ENCODE assay signal across 8 cellular contexts in the genomic region with DNA sequence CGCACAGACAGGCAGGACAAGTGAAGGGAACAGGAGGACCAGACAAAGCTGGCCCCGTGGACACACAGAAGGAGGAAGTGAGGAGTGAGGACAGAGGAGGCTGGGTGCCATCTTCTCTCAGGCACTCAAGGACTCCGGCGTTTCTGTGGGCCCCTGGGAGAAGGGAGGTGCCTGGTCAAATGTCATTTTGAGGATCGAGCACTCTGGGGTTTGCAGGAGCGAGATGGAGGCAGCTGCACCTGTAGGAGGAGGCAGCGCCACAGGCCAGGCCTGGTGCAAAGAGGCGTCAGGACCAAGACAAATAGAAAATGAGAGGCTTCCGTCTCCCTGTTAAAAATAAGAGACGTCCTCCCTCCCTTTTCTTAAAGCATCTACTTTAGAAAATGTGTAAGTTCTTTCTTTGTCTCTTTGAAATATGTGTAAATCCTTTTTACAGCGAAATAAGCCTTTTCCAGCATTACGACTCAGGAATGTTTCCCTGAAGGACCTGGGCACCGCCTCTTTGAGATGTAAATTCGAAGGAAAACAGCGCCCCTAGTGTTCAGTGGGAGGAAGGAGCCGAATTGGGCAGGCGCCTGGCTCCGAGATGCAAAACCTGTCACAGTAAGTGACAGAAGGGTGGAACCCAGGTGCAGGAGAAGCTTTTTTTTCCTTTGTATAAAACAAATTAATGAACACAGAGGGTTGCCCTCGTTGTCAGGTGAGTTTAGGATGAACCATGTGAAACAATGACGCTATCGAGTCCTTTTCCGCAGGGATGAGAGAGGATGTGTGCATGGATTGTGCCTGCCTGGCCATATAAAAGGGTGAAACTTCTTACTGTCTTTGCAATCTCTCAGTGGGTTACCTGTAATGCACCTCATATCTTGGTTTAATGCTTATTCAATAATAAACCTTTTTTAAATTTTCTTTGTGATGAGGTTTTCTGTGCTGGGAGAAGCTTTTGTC. TPM values are rescaled to one million over a fixed set of nuclear protein-coding genes. Genes with fewer than 3 reads are reported as not detected.
A peak's percentile ranks its signal among the peaks of the same experiment; 100 is the strongest.
DNase-seq lines count a peak whose midpoint lies in the region; ATAC-seq and FAIRE-seq lines count a peak whose summit lies in the region.

No MANE protein-coding gene starts in this region.

- 31 to 34% methylated on average over 22 of the region's 22 CpGs for WGBS in aorta, 2 donors

- DNase-seq in activated T-cell treated with anti-CD3 and anti-CD28 coated beads for 1 hour (ENCODE audit: low read depth) (peak; percentile 4), HAP-1 (ENCODE audit: low spot score in 2 of 2) (peak; percentile 73 to 76), RCC 7860 (ENCODE audit: low spot score) (peak; percentile 32), aorta (no peak)
- DNase-seq in activated T-cell treated with anti-CD3 and anti-CD28 coated beads, Interleukin-2, amount 50 U/mL, for 4 hours = no peak
- peak; percentile 12 to 29 (median 25) for DNase-seq in effector memory CD8-positive, alpha-beta T cell
- DNase-seq in natural killer cell treated with Interleukin-12 subunit alpha and Interleukin-12 subunit beta and Interleukin-15 and Interleukin-18, amount 100 ng/mL, for 72 hours (ENCODE audit: low spot score) = peak; percentile 47

- H3K27me3 ChIP-seq in HAP-1 (ENCODE audit: low read depth) (peaks cover 15% of the 10 kb centered on the region; the same call in 1 of the 2 replicates), aorta (ENCODE audit: control insufficient read depth in 1 of 2, insufficient read depth in 2 of 2, low read length in 1 of 2) (no peaks in the 10 kb centered on the region)

- H3K4me3 ChIP-seq in HAP-1 (no peak overlapping the region), aorta (ENCODE audit: low read length in 2 of 2) (no peak overlapping the region)

- H3K9me3 Mint-ChIP-seq in activated T-cell treated with anti-CD3 and anti-CD28 coated beads, Interleukin-2, amount 50 U/mL, for 4 hours = no peaks in the 10 kb centered on the region
- H3K9me3 Mint-ChIP-seq in effector memory CD8-positive, alpha-beta T cell = no peaks in the 10 kb centered on the region
- no peaks in the 10 kb centered on the region for H3K9me3 Mint-ChIP-seq in natural killer cell treated with Interleukin-12 subunit alpha and Interleukin-12 subunit beta and Interleukin-15 and Interleukin-18, amount 100 ng/mL, for 72 hours

- intact Hi-C loops in aorta (cut with DNase I) = no loop called here

- no peak overlapping the region for H3K27ac Mint-ChIP-seq in effector memory CD8-positive, alpha-beta T cell
- H3K27ac Mint-ChIP-seq in natural killer cell treated with Interleukin-12 subunit alpha and Interleukin-12 subunit beta and Interleukin-15 and Interleukin-18, amount 100 ng/mL, for 72 hours = no peak overlapping the region

- H3K27ac ChIP-seq in aorta (ENCODE audit: low read depth in 1 of 2, low read length in 2 of 2) = no peak overlapping the region

- H3K36me3 Mint-ChIP-seq in activated T-cell treated with anti-CD3 and anti-CD28 coated beads, Interleukin-2, amount 50 U/mL, for 4 hours (ENCODE audit: insufficient read depth) = no peaks in the 10 kb centered on the region
- H3K36me3 Mint-ChIP-seq in effector memory CD8-positive, alpha-beta T cell (ENCODE audit: insufficient read depth) = no peaks in the 10 kb centered on the region
- no peaks in the 10 kb centered on the region for H3K36me3 Mint-ChIP-seq in natural killer cell treated with Interleukin-12 subunit alpha and Interleukin-12 subunit beta and Interleukin-15 and Interleukin-18, amount 100 ng/mL, for 72 hours

- no peaks in the 10 kb centered on the region for H3K36me3 ChIP-seq in HAP-1 (replicated peaks)
- no peaks in the 10 kb centered on the region for H3K36me3 ChIP-seq in aorta (ENCODE audit: control insufficient read depth in 1 of 2, insufficient read depth in 2 of 2, low read length in 1 of 2)

- ATAC-seq in activated T-cell treated with anti-CD3 and anti-CD28 coated beads, Interleukin-2, amount 50 U/mL, for 4 hours = no peak
- ATAC-seq in effector memory CD8-positive, alpha-beta T cell (replicated peaks) = no peak
- ATAC-seq in natural killer cell treated with Interleukin-12 subunit alpha and Interleukin-12 subunit beta and Interleukin-15 and Interleukin-18, amount 100 ng/mL, for 72 hours = no peak
- ATAC-seq in aorta (ENCODE audit: low FRiP score) = no peak
- no peak for ATAC-seq in GM19463 (IDR thresholded peaks at IDR 0.05; ENCODE audit: unreplicated experiment)

- H3K9me3 ChIP-seq in HAP-1 (no peaks in the 10 kb centered on the region), aorta (ENCODE audit: control insufficient read depth, low read length) (no peaks in the 10 kb centered on the region)

- H3K4me3 Mint-ChIP-seq in activated T-cell treated with anti-CD3 and anti-CD28 coated beads, Interleukin-2, amount 50 U/mL, for 4 hours = no peak overlapping the region
- H3K4me3 Mint-ChIP-seq in effector memory CD8-positive, alpha-beta T cell = no peak overlapping the region
- H3K4me3 Mint-ChIP-seq in natural killer cell treated with Interleukin-12 subunit alpha and Interleukin-12 subunit beta and Interleukin-15 and Interleukin-18, amount 100 ng/mL, for 72 hours = no peak overlapping the region

- in situ Hi-C loops in HAP-1 (cut with MboI; ENCODE audit: low sequenced_read_pairs) = no loop called here

- no peaks in the 10 kb centered on the region for H3K4me1 Mint-ChIP-seq in activated T-cell treated with anti-CD3 and anti-CD28 coated beads, Interleukin-2, amount 50 U/mL, for 4 hours (ENCODE audit: low read depth)
- peaks cover 0 to 2% of the 10 kb centered on the region in 2 donors for H3K4me1 Mint-ChIP-seq in effector memory CD8-positive, alpha-beta T cell (ENCODE audit: low read depth in 2 of 2)
- H3K4me1 Mint-ChIP-seq in natural killer cell treated with Interleukin-12 subunit alpha and Interleukin-12 subunit beta and Interleukin-15 and Interleukin-18, amount 100 ng/mL, for 72 hours (ENCODE audit: low read depth in 2 of 2) = peaks cover 4 to 6% of the 10 kb centered on the region in 2 donors

- H3K4me1 ChIP-seq in HAP-1 (no peaks in the 10 kb centered on the region; the same call in 1 of the 2 replicates), aorta (ENCODE audit: control insufficient read depth in 1 of 2, insufficient read depth in 2 of 2, low read length in 2 of 2) (no peaks in the 10 kb centered on the region)

- FAIRE-seq in RCC 7860 (lab: Jason Lieb, UNC) = peak; percentile 52

- H3K27me3 Mint-ChIP-seq in activated T-cell treated with anti-CD3 and anti-CD28 coated beads, Interleukin-2, amount 50 U/mL, for 4 hours (ENCODE audit: low read depth) = no peaks in the 10 kb centered on the region
- peaks cover 0 to 30% of the 10 kb centered on the region in 2 donors for H3K27me3 Mint-ChIP-seq in effector memory CD8-positive, alpha-beta T cell
- peaks cover 0 to 8% of the 10 kb centered on the region in 2 donors for H3K27me3 Mint-ChIP-seq in natural killer cell treated with Interleukin-12 subunit alpha and Interleukin-12 subunit beta and Interleukin-15 and Interleukin-18, amount 100 ng/mL, for 72 hours

RNA-seq across cellular contexts. Expression of a gene that starts 1.4 kb away (rescaled TPM):
- under 1 TPM; 0.03 to 0.11 (median 0.08) TPM for total RNA-seq in activated T-cell treated with anti-CD3 and anti-CD28 coated beads, Interleukin-2, amount 50 U/mL, for 4 hours
- 1 to 10 TPM in 1 of 2 donors, under 1 TPM in 1; 0.81 to 6.9 TPM for total RNA-seq in natural killer cell treated with Interleukin-12 subunit alpha and Interleukin-12 subunit beta and Interleukin-15 and Interleukin-18, amount 100 ng/mL, for 72 hours
- total RNA-seq in aorta = under 1 TPM; 0.03 to 0.06 TPM
- not detected for polyA plus RNA-seq in aorta

Comparison
In these comparisons a context has a peak if more than half of its experiments do, and no peak if none do; other contexts are left out.
1. DNase-seq: peak in activated T-cell treated with anti-CD3 and anti-CD28 coated beads for 1 hour (single experiment), HAP-1 (2 of 2), RCC 7860 (single experiment), effector memory CD8-positive, alpha-beta T cell (3 of 3) and natural killer cell treated with Interleukin-12 subunit alpha and Interleukin-12 subunit beta and Interleukin-15 and Interleukin-18, amount 100 ng/mL, for 72 hours (single experiment); none in activated T-cell treated with anti-CD3 and anti-CD28 coated beads, Interleukin-2, amount 50 U/mL, for 4 hours (single experiment) and aorta (0 of 2).